1 cellular context compared by ENCODE assay signal in genomic region chr19:18340990-18341868, GRCh38.
TF ChIP-seq lines count a peak whose summit lies in the region.

No MANE protein-coding gene starts in this region.

TF ChIP-seq in HepG2, 621 proteins besides CTCF, POLR2A, EP300 and RAD21 (continued from another document and continues in another):
- TF ChIP-seq HOMEZ (CRISPR knock-in tag; IDR thresholded peaks at IDR 0.05; ENCODE audit: low read depth) (0 out of 2 replicates have a peak, but pooled peaks have one; percentile 16), FOXA3 (CRISPR knock-in tag; IDR thresholded peaks at IDR 0.05) (peak; percentile 40; the same call in 1 of the 2 replicates), ZNF18 (CRISPR knock-in tag; IDR thresholded peaks at IDR 0.05; ENCODE audit: insufficient replicate concordance) (peak; percentile 17), USF2 (IDR thresholded peaks at IDR 0.05; ENCODE audit: low read depth, low read length) (peak; percentile 27; the same call in 1 of the 2 replicates), USF2 (CRISPR knock-in tag; IDR thresholded peaks at IDR 0.05; ENCODE audit: borderline replicate concordance) (peak; percentile 85; the same call in 1 of the 2 replicates), ZNF775 (CRISPR knock-in tag; IDR thresholded peaks at IDR 0.05; ENCODE audit: borderline replicate concordance) (0 out of 2 replicates have a peak, but pooled peaks have one; percentile 40), ARID5B (CRISPR knock-in tag; IDR thresholded peaks at IDR 0.05) (peak; percentile 35), RBFOX2 (IDR thresholded peaks at IDR 0.05; ENCODE audit: low read depth, low read length) (peak; percentile 51), CSRNP1 (CRISPR knock-in tag; IDR thresholded peaks at IDR 0.05) (peak; percentile 84), ZNF496 (CRISPR knock-in tag; IDR thresholded peaks at IDR 0.05; ENCODE audit: insufficient replicate concordance) (no peak), ZNF569 (CRISPR knock-in tag; IDR thresholded peaks at IDR 0.05; ENCODE audit: borderline replicate concordance) (no peak), ZFP90 (CRISPR knock-in tag; IDR thresholded peaks at IDR 0.05; ENCODE audit: borderline replicate concordance) (0 out of 2 replicates have a peak, but pooled peaks have one; percentile 32), SIX4 (CRISPR knock-in tag; IDR thresholded peaks at IDR 0.05) (peak; percentile 15; the same call in 1 of the 2 replicates), HOXD1 (CRISPR knock-in tag; IDR thresholded peaks at IDR 0.05) (peak; percentile 33; the same call in 1 of the 2 replicates), ZNF205 (CRISPR knock-in tag; IDR thresholded peaks at IDR 0.05) (peak; percentile 97; the same call in 1 of the 2 replicates), HINFP (CRISPR knock-in tag; IDR thresholded peaks at IDR 0.05; ENCODE audit: low read depth) (peak; percentile 68; the same call in 1 of the 2 replicates), GATAD2A (CRISPR knock-in tag; IDR thresholded peaks at IDR 0.05) (peak; percentile 64), SOX13 (IDR thresholded peaks at IDR 0.05) (no peak), SOX13 (CRISPR knock-in tag; conservative IDR thresholded peaks at IDR 0.05 in 1 of 2, IDR thresholded peaks at IDR 0.05 in 1 of 2) (peak in 1 of 2 experiments; percentile 27; a peak in 1 of 4 replicates), KLF11 (CRISPR knock-in tag; IDR thresholded peaks at IDR 0.05) (0 out of 2 replicates have a peak, but pooled peaks have one; percentile 51), HNF4A (CRISPR knock-in tag; IDR thresholded peaks at IDR 0.05) (peak; percentile 96), GATAD1 (CRISPR knock-in tag; IDR thresholded peaks at IDR 0.05) (peak; percentile 46), SRSF1 (optimal IDR thresholded peaks at IDR 0.05; ENCODE audit: low read depth, low read length) (peak; percentile 84), KAT7 (CRISPR knock-in tag; IDR thresholded peaks at IDR 0.05; ENCODE audit: borderline replicate concordance) (peak; percentile 32; the same call in 1 of the 2 replicates), ZBTB38 (CRISPR knock-in tag; IDR thresholded peaks at IDR 0.05) (0 out of 2 replicates have a peak, but pooled peaks have one; percentile 52), ARID4A (CRISPR knock-in tag; IDR thresholded peaks at IDR 0.05; ENCODE audit: borderline replicate concordance) (peak; percentile 63; the same call in 1 of the 2 replicates), HNF4G (IDR thresholded peaks at IDR 0.05; ENCODE audit: borderline replicate concordance, low read depth, low read length) (peak; percentile 93), HNF4G (CRISPR knock-in tag; IDR thresholded peaks at IDR 0.05; ENCODE audit: borderline replicate concordance, low read depth) (peak; percentile 85), GATA4 (IDR thresholded peaks at IDR 0.05; ENCODE audit: borderline replicate concordance, low read depth) (peak; percentile 19; the same call in 1 of the 2 replicates), YEATS2 (CRISPR knock-in tag; IDR thresholded peaks at IDR 0.05; ENCODE audit: borderline replicate concordance) (peak; percentile 44; the same call in 1 of the 2 replicates), ZNF33B (CRISPR knock-in tag; IDR thresholded peaks at IDR 0.05) (no peak), MEIS1 (CRISPR knock-in tag; IDR thresholded peaks at IDR 0.05; ENCODE audit: borderline replicate concordance) (0 out of 2 replicates have a peak, but pooled peaks have one; percentile 62), ASH2L (IDR thresholded peaks at IDR 0.05; ENCODE audit: insufficient read length, low read depth, low read length) (peak; percentile 84), ZNF281 (CRISPR knock-in tag; IDR thresholded peaks at IDR 0.05; ENCODE audit: borderline replicate concordance) (peak; percentile 46; the same call in 1 of the 2 replicates), TGIF2 (CRISPR knock-in tag; IDR thresholded peaks at IDR 0.05) (no peak), HMG20B (CRISPR knock-in tag; conservative IDR thresholded peaks at IDR 0.05) (0 out of 2 replicates have a peak, but pooled peaks have one; percentile 36), BATF2 (CRISPR knock-in tag; IDR thresholded peaks at IDR 0.05) (no peak)
